26 cellular contexts compared by ENCODE assay signal in genomic region chr15:83682476-83683162, GRCh38. TPM values are rescaled to one million over a fixed set of nuclear protein-coding genes. Genes with fewer than 3 reads are reported as not detected.
"Had no signal": no experiment of that assay in that cellular context is flagged by ENCODE, and none has a peak within 500 bp of the region (broad histone marks: within the 10 kb centered on the region; RNA-seq: fewer than 3 reads in every experiment).

No MANE protein-coding gene starts in this region.

- H3K27ac Mint-ChIP-seq: activated CD4-positive, alpha-beta memory T cell treated with anti-CD3 and anti-CD28 coated beads, Interleukin-2, amount 10 ng/mL, durations not matched to agents 7 days and 5 days; activated CD4-positive, alpha-beta T cell treated with anti-CD3 and anti-CD28 coated beads for 36 hours; activated naive CD4-positive, alpha-beta T cell treated with anti-CD3 and anti-CD28 coated beads for 36 hours; activated naive CD8-positive, alpha-beta T cell; activated T-helper 17 cell treated with anti-CD3 and anti-CD28 coated beads, Interleukin-2, amount 50 U/mL, for 72 hours; T-cell had no signal

- H3K4me3 ChIP-seq: cardiac muscle cell had no signal

- DNase-seq: activated CD4-positive, alpha-beta memory T cell treated with anti-CD3 and anti-CD28 coated beads, Interleukin-2, amount 10 ng/mL, durations not matched to agents 7 days and 5 days; activated CD4-positive, alpha-beta T cell treated with anti-CD3 and anti-CD28 coated beads for 36 hours; activated CD4-positive, alpha-beta T cell treated with anti-CD3 and anti-CD28 coated beads, Interleukin-2, amount 50 U/mL, for 1 hour; activated gamma-delta T cell; activated naive CD4-positive, alpha-beta T cell treated with anti-CD3 and anti-CD28 coated beads for 36 hours; activated T-cell treated with anti-CD3 and anti-CD28 coated beads for 4 hours; activated T-cell treated with anti-CD3 and anti-CD28 coated beads, Interleukin-2, amount 50 U/mL, for 48 hours; amygdala; brain microvascular endothelial cell; cerebellar nuclear complex; Karpas-422; NCI-H1105 treated with DMSO at 0.1 percent for 48 hours; NCI-H1436 treated with DMSO at 0.1 percent for 48 hours; NCI-H187; NCI-H2081 treated with DMSO at 0.1 percent for 48 hours; NCI-H446; NCI-H524; SHP77 treated with DMSO at 0.1 percent for 48 hours; T-cell; T-helper 2 cell; T1000; WERI-Rb-1 had no signal

- H3K4me1 Mint-ChIP-seq: activated CD4-positive, alpha-beta memory T cell treated with anti-CD3 and anti-CD28 coated beads, Interleukin-2, amount 10 ng/mL, durations not matched to agents 7 days and 5 days; activated CD4-positive, alpha-beta T cell treated with anti-CD3 and anti-CD28 coated beads for 36 hours; activated T-helper 17 cell treated with anti-CD3 and anti-CD28 coated beads, Interleukin-2, amount 50 U/mL, for 72 hours; T-cell had no signal

- H3K27me3 Mint-ChIP-seq: activated CD4-positive, alpha-beta memory T cell treated with anti-CD3 and anti-CD28 coated beads, Interleukin-2, amount 10 ng/mL, durations not matched to agents 7 days and 5 days had no signal

- H3K27ac ChIP-seq: brain microvascular endothelial cell, cardiac muscle cell, WERI-Rb-1 had no signal

- H3K4me3 Mint-ChIP-seq: activated CD4-positive, alpha-beta memory T cell treated with anti-CD3 and anti-CD28 coated beads, Interleukin-2, amount 10 ng/mL, durations not matched to agents 7 days and 5 days; activated CD4-positive, alpha-beta T cell treated with anti-CD3 and anti-CD28 coated beads for 36 hours; activated naive CD4-positive, alpha-beta T cell treated with anti-CD3 and anti-CD28 coated beads for 36 hours; activated naive CD8-positive, alpha-beta T cell; activated T-helper 17 cell treated with anti-CD3 and anti-CD28 coated beads, Interleukin-2, amount 50 U/mL, for 72 hours; T-cell had no signal

- H3K9me3 Mint-ChIP-seq: activated naive CD4-positive, alpha-beta T cell treated with anti-CD3 and anti-CD28 coated beads for 36 hours had no signal

- H3K36me3 Mint-ChIP-seq: activated naive CD8-positive, alpha-beta T cell; T-cell had no signal

- H3K36me3 ChIP-seq: brain microvascular endothelial cell, cardiac muscle cell, WERI-Rb-1 had no signal

- ATAC-seq: activated CD4-positive, alpha-beta T cell treated with anti-CD3 and anti-CD28 coated beads for 36 hours; activated T-helper 17 cell treated with anti-CD3 and anti-CD28 coated beads, Interleukin-2, amount 50 U/mL, for 72 hours; T-cell had no signal

- H3K27me3 ChIP-seq: brain microvascular endothelial cell, cardiac muscle cell had no signal

RNA-seq across cellular contexts. Expression of gene ADAMTSL3, which starts 28.7 kb away (rescaled TPM):
- total RNA-seq: activated CD4-positive, alpha-beta memory T cell treated with anti-CD3 and anti-CD28 coated beads, Interleukin-2, amount 10 ng/mL, durations not matched to agents 7 days and 5 days; activated CD4-positive, alpha-beta T cell treated with anti-CD3 and anti-CD28 coated beads for 36 hours; activated CD8-positive, alpha-beta memory T cell treated with anti-CD3 and anti-CD28 coated beads for 36 hours; activated naive CD4-positive, alpha-beta T cell treated with anti-CD3 and anti-CD28 coated beads for 36 hours; activated T-helper 17 cell treated with anti-CD3 and anti-CD28 coated beads, Interleukin-2, amount 50 U/mL, for 72 hours had no signal
